In genomic region chr22:42645938-42646568, GRCh38 we compare ENCODE assay signal across 9 cellular contexts. TPM values are rescaled to one million over a fixed set of nuclear protein-coding genes. Genes with fewer than 3 reads are reported as not detected.
DNase-seq lines count a peak whose midpoint lies in the region; ATAC-seq and TF ChIP-seq lines count a peak whose summit lies in the region.
"Had no signal": no experiment of that assay in that cellular context is flagged by ENCODE, and none has a peak within 500 bp of the region (broad histone marks: within the 10 kb centered on the region; RNA-seq: fewer than 3 reads in every experiment).

No MANE protein-coding gene starts in this region.

- DNase-seq in cardiac muscle cell (ENCODE audit: low read depth in 1 of 2, low spot score in 1 of 2) = no peak
- no peak for DNase-seq in Right ventricle myocardium superior
- no peak for DNase-seq in neural crest cell (ENCODE audit: low read depth, low spot score)
- no peak for DNase-seq in aorta
- no peak for DNase-seq in KG1 (lab: John Stamatoyannopoulos, UW)
- DNase-seq in activated naive CD8-positive, alpha-beta T cell treated with anti-CD3 and anti-CD28 coated beads for 36 hours = no peak
- DNase-seq in RPMI8226 = no peak
- DNase-seq: NCI-H774 had no signal

- no peaks in the 10 kb centered on the region for H3K27me3 Mint-ChIP-seq in neural crest cell (ENCODE audit: low read depth)
- no peaks in the 10 kb centered on the region for H3K27me3 Mint-ChIP-seq in activated naive CD8-positive, alpha-beta T cell treated with anti-CD3 and anti-CD28 coated beads for 36 hours

- peaks cover 2% of the 10 kb centered on the region for H3K36me3 Mint-ChIP-seq in neural crest cell (ENCODE audit: low read depth)
- H3K36me3 Mint-ChIP-seq in activated naive CD8-positive, alpha-beta T cell treated with anti-CD3 and anti-CD28 coated beads for 36 hours = peaks cover 2% of the 10 kb centered on the region

- H3K4me3 ChIP-seq in cardiac muscle cell (no peak overlapping the region), esophagus (ENCODE audit: low read depth in 1 of 2, low read length in 2 of 2) (peak overlapping the region; percentile 17 to 22), aorta (ENCODE audit: low read length in 2 of 2) (no peak overlapping the region)

- H3K36me3 ChIP-seq in cardiac muscle cell = no peaks in the 10 kb centered on the region
- H3K36me3 ChIP-seq in esophagus (ENCODE audit: control insufficient read depth in 2 of 2, insufficient read depth in 2 of 2, low read length in 1 of 2) = no peaks in the 10 kb centered on the region
- H3K36me3 ChIP-seq in aorta (ENCODE audit: control insufficient read depth in 1 of 2, insufficient read depth in 2 of 2, low read length in 1 of 2) = no peaks in the 10 kb centered on the region

- H3K27ac Mint-ChIP-seq in neural crest cell (ENCODE audit: unreplicated experiment) = no peak overlapping the region
- H3K27ac Mint-ChIP-seq in activated naive CD8-positive, alpha-beta T cell treated with anti-CD3 and anti-CD28 coated beads for 36 hours = no peak overlapping the region

- peaks cover 27% of the 10 kb centered on the region for H3K4me1 Mint-ChIP-seq in neural crest cell
- peaks cover 28% of the 10 kb centered on the region for H3K4me1 Mint-ChIP-seq in activated naive CD8-positive, alpha-beta T cell treated with anti-CD3 and anti-CD28 coated beads for 36 hours

- H3K9me3 ChIP-seq in cardiac muscle cell (ENCODE audit: low read depth) (no peaks in the 10 kb centered on the region), esophagus (ENCODE audit: control insufficient read depth in 2 of 2, insufficient read depth in 1 of 2, low read depth in 1 of 2, low read length in 1 of 2) (no peaks in the 10 kb centered on the region), aorta (ENCODE audit: control insufficient read depth, low read length) (no peaks in the 10 kb centered on the region)

- H3K9me3 Mint-ChIP-seq in neural crest cell = no peaks in the 10 kb centered on the region
- no peaks in the 10 kb centered on the region for H3K9me3 Mint-ChIP-seq in activated naive CD8-positive, alpha-beta T cell treated with anti-CD3 and anti-CD28 coated beads for 36 hours

- ATAC-seq in Right ventricle myocardium superior (ENCODE audit: poor library complexity) (no peak), aorta (ENCODE audit: low FRiP score) (no peak)

- H3K4me3 Mint-ChIP-seq in neural crest cell = peak overlapping the region; percentile 77
- H3K4me3 Mint-ChIP-seq in activated naive CD8-positive, alpha-beta T cell treated with anti-CD3 and anti-CD28 coated beads for 36 hours = no peak overlapping the region

- no peak for TF ChIP-seq CTCF in cardiac muscle cell (IDR thresholded peaks at IDR 0.05; ENCODE audit: low read depth, low read length)
- no peak for TF ChIP-seq CTCF in neural crest cell (conservative IDR thresholded peaks at IDR 0.05)

- H3K27me3 ChIP-seq in cardiac muscle cell = no peaks in the 10 kb centered on the region
- no peaks in the 10 kb centered on the region for H3K27me3 ChIP-seq in esophagus (ENCODE audit: control insufficient read depth in 1 of 2, insufficient read depth in 2 of 2, low read length in 2 of 2)
- H3K27me3 ChIP-seq in aorta (ENCODE audit: control insufficient read depth in 1 of 2, insufficient read depth in 2 of 2, low read length in 1 of 2) = no peaks in the 10 kb centered on the region

- H3K4me1 ChIP-seq in cardiac muscle cell (ENCODE audit: low read depth) = peaks cover 55% of the 10 kb centered on the region
- H3K4me1 ChIP-seq in esophagus (ENCODE audit: control insufficient read depth in 2 of 2, insufficient read depth in 2 of 2, low read length in 1 of 2) = peaks cover 18 to 45% of the 10 kb centered on the region in 2 donors
- peaks cover 0 to 5% of the 10 kb centered on the region in 2 donors for H3K4me1 ChIP-seq in aorta (ENCODE audit: control insufficient read depth in 1 of 2, insufficient read depth in 2 of 2, low read length in 2 of 2)

- peak overlapping the region; percentile 84 for H3K27ac ChIP-seq in cardiac muscle cell
- peak overlapping the region; percentile 86 to 88 for H3K27ac ChIP-seq in esophagus (ENCODE audit: low read depth in 2 of 2, low read length in 1 of 2)
- peak overlapping the region; percentile 34 to 91 for H3K27ac ChIP-seq in aorta (ENCODE audit: low read depth in 1 of 2, low read length in 2 of 2)

- intact Hi-C loops in Right ventricle myocardium superior (cut with DNase I) (no loop called here), aorta (cut with DNase I) (no loop called here)

- 34 to 36% methylated on average over 13 of the region's 13 CpGs for WGBS in esophagus, 2 donors
- WGBS in aorta, 2 donors = 18 to 19% methylated on average over 13 of the region's 13 CpGs

RNA-seq across cellular contexts. Expression of gene CYB5R3, which starts 3.1 kb away (rescaled TPM):
- 180 and 189 TPM in 2 replicates for total RNA-seq in cardiac muscle cell
- polyA plus RNA-seq in cardiac muscle cell = 357 and 366 TPM in 2 replicates
- 216 TPM for total RNA-seq in Right ventricle myocardium superior
- polyA plus RNA-seq in esophagus = 100 to 1,000 TPM in 1 of 2 donors, 10 to 100 TPM in 1; 52.7 to 112 TPM
- 105 and 106 TPM in 2 replicates for total RNA-seq in neural crest cell
- 100 to 1,000 TPM; 430 to 444 TPM for total RNA-seq in aorta
- 100 to 1,000 TPM; 346 to 756 TPM for polyA plus RNA-seq in aorta
- total RNA-seq in activated naive CD8-positive, alpha-beta T cell treated with anti-CD3 and anti-CD28 coated beads for 36 hours = 10 to 100 TPM; 62.7 to 64.3 TPM

RNA-seq across cellular contexts. Expression of gene ATP5MGL, which starts 5.7 kb away (rescaled TPM):
- total RNA-seq in cardiac muscle cell (0.39 TPM in 1 of 2 replicates, not detected in the other), Right ventricle myocardium superior (0.38 TPM), neural crest cell (0.66 and 1.3 TPM in 2 replicates), aorta (1 to 10 TPM; 1.5 to 2.7 TPM)
- polyA plus RNA-seq in cardiac muscle cell (0.30 and 0.71 TPM in 2 replicates), esophagus (under 1 TPM in 1 of 2 donors, not detected in 1; 0.31 TPM), aorta (not detected)
- under 1 TPM; 0.37 to 0.56 TPM for total RNA-seq in activated naive CD8-positive, alpha-beta T cell treated with anti-CD3 and anti-CD28 coated beads for 36 hours

RNA-seq across cellular contexts. Expression of gene POLDIP3, which starts 31.4 kb away (rescaled TPM):
- 41.5 and 58.8 TPM in 2 replicates for total RNA-seq in cardiac muscle cell
- 63.1 and 92.3 TPM in 2 replicates for polyA plus RNA-seq in cardiac muscle cell
- total RNA-seq in Right ventricle myocardium superior = 32.1 TPM
- 10 to 100 TPM; 20.0 to 28.7 TPM for polyA plus RNA-seq in esophagus
- 110 and 114 TPM in 2 replicates for total RNA-seq in neural crest cell
- total RNA-seq in aorta = 10 to 100 TPM; 49.2 to 49.6 TPM
- polyA plus RNA-seq in aorta = 10 to 100 TPM; 26.0 to 32.9 TPM
- 10 to 100 TPM; 71.7 to 72.0 TPM for total RNA-seq in activated naive CD8-positive, alpha-beta T cell treated with anti-CD3 and anti-CD28 coated beads for 36 hours

Comparison
In these comparisons a context has a peak if more than half of its experiments do, and no peak if none do; other contexts are left out.
1. H3K4me3 ChIP-seq: peak in esophagus (2 of 2); none in cardiac muscle cell (single experiment) and aorta (0 of 2).
2. Peak in every context shown above with its lines, with median percentiles within 50 percentile points of each other: H3K27ac ChIP-seq.